Comparison of ENCODE assay signal across 1 cellular context in the genomic region with DNA sequence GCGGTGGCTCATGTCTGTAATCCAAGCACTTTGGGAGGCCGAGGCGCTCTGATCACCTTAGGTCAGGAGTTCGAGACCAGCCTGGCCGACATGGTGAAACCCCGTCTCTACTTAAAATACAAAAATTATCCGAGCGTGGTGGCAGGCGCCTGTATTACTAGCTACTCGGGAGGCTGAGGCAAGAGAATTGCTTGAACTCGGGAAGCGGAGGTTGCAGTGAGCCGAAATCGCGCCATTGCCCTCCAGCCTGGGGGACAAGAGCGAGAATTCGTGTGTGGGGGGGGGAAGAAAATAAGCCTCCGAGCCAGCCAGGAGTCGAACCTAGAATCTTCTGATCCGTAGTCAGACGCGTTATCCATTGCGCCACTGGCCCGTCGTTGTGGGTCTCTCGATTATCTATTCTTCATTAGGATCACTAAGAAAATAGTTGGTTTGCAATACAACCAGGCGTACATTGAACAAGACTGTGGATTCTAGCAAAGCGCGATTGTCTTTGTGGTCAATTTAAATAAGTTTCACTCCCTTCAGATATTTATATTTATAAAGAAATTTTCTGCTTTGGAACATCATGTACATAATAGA.
TF ChIP-seq lines count a peak whose summit lies in the region.

No MANE protein-coding gene starts in this region.

TF ChIP-seq in endothelial cell of umbilical vein, 7 proteins besides CTCF, POLR2A, EP300 and RAD21:
- no peak for TF ChIP-seq GATA2 (IDR thresholded peaks at IDR 0.05; ENCODE audit: insufficient read depth, insufficient read length, low read depth, low read length)
- TF ChIP-seq MYC (IDR thresholded peaks at IDR 0.05; ENCODE audit: low read depth, low read length), result no peak
- no peak for TF ChIP-seq EZH2 (IDR thresholded peaks at IDR 0.05; ENCODE audit: borderline replicate concordance, low read depth, low read length, severe bottlenecking)
- TF ChIP-seq POLR2AphosphoS5 (IDR thresholded peaks at IDR 0.05; ENCODE audit: insufficient read depth, low read depth, low read length), result no peak
- TF ChIP-seq FOS (IDR thresholded peaks at IDR 0.05; ENCODE audit: borderline replicate concordance, insufficient read depth, low read length), result no peak
- TF ChIP-seq MAX (IDR thresholded peaks at IDR 0.05; ENCODE audit: insufficient read depth, insufficient read length), result no peak
- TF ChIP-seq JUN (IDR thresholded peaks at IDR 0.05; ENCODE audit: borderline replicate concordance, insufficient read depth, insufficient read length, low read depth), result no peak
TF ChIP-seq in endothelial cell of umbilical vein: peak in this region for 0.
